1 cellular context compared by ENCODE assay signal in genomic region chr1:109041614-109042473, GRCh38.
A peak's percentile ranks its signal among the peaks of the same experiment; 100 is the strongest.
TF ChIP-seq lines count a peak whose summit lies in the region.

Gene WDR47 (minus strand): TSS chr1:109042102. CDS start chr1:109023512, 18,590 bp downstream.

TF ChIP-seq in GM12878, 131 proteins besides CTCF, POLR2A, EP300 and RAD21 (continued from another document and continues in another):
- TF ChIP-seq E2F4 (IDR thresholded peaks at IDR 0.05; ENCODE audit: low read depth, low read length) (0 out of 2 replicates have a peak, but pooled peaks have one; percentile 10), NRF1 (conservative IDR thresholded peaks at IDR 0.05; ENCODE audit: low read depth, low read length) (no peak), RAD51 (IDR thresholded peaks at IDR 0.05) (no peak), NBN (IDR thresholded peaks at IDR 0.05) (no peak; the same call in 1 of the 2 replicates), PRDM15 (CRISPR knock-in tag; IDR thresholded peaks at IDR 0.05) (no peak), SRF (IDR thresholded peaks at IDR 0.05; ENCODE audit: low read depth in 2 of 2, low read length in 2 of 2) (peak; percentile 58 to 92), TAF1 (IDR thresholded peaks at IDR 0.05; ENCODE audit: borderline replicate concordance, low read depth, low read length) (peak; percentile 95), ZNF24 (IDR thresholded peaks at IDR 0.05) (no peak), FOS (IDR thresholded peaks at IDR 0.05; ENCODE audit: borderline replicate concordance, extremely low read depth, insufficient read length) (no peak), CHD1 (IDR thresholded peaks at IDR 0.05; ENCODE audit: low read depth, low read length) (no peak), PKNOX1 (IDR thresholded peaks at IDR 0.05) (peak; percentile 87), BCL3 (IDR thresholded peaks at IDR 0.05; ENCODE audit: borderline replicate concordance, insufficient read depth, low read depth, low read length, poor library complexity, severe bottlenecking) (no peak), WRNIP1 (IDR thresholded peaks at IDR 0.05; ENCODE audit: borderline replicate concordance, low read depth, low read length) (no peak), CREM (IDR thresholded peaks at IDR 0.05; ENCODE audit: low read depth) (peak; percentile 48; the same call in 1 of the 2 replicates), BMI1 (IDR thresholded peaks at IDR 0.05; ENCODE audit: borderline replicate concordance) (peak; percentile 78), CBX5 (IDR thresholded peaks at IDR 0.05; ENCODE audit: low read depth) (0 out of 2 replicates have a peak, but pooled peaks have one; percentile 49), ZNF622 (IDR thresholded peaks at IDR 0.05) (no peak), NFIC (IDR thresholded peaks at IDR 0.05; ENCODE audit: low read depth, low read length) (no peak), MTA2 (IDR thresholded peaks at IDR 0.05; ENCODE audit: low read depth) (no peak), SREBF2 (IDR thresholded peaks at IDR 0.05; ENCODE audit: low read length) (no peak), CEBPB (IDR thresholded peaks at IDR 0.05; ENCODE audit: borderline replicate concordance in 1 of 2, low read depth in 2 of 2, low read length in 2 of 2) (no peak), MAX (IDR thresholded peaks at IDR 0.05; ENCODE audit: low read depth, low read length) (no peak), MYC (IDR thresholded peaks at IDR 0.05; ENCODE audit: insufficient read depth, insufficient read length, insufficient replicate concordance, low read length, severe bottlenecking) (no peak), SPI1 (IDR thresholded peaks at IDR 0.05; ENCODE audit: borderline replicate concordance, insufficient read depth, low read depth, low read length) (no peak), ZNF384 (IDR thresholded peaks at IDR 0.05; ENCODE audit: borderline replicate concordance, low read depth, low read length) (no peak), NR2C2 (IDR thresholded peaks at IDR 0.05; ENCODE audit: borderline replicate concordance, control insufficient read depth, insufficient read length, low read depth) (no peak), NR2C1 (IDR thresholded peaks at IDR 0.05) (no peak), TARDBP (IDR thresholded peaks at IDR 0.05; ENCODE audit: borderline replicate concordance) (no peak), ZSCAN29 (IDR thresholded peaks at IDR 0.05) (no peak), NKRF (conservative IDR thresholded peaks at IDR 0.05) (peak; percentile 94), STAT1 (conservative IDR thresholded peaks at IDR 0.05) (peak; percentile 82; the same call in 1 of the 2 replicates), EED (IDR thresholded peaks at IDR 0.05; ENCODE audit: low read depth) (0 out of 2 replicates have a peak, but pooled peaks have one; percentile 14), RB1 (IDR thresholded peaks at IDR 0.05; ENCODE audit: borderline replicate concordance) (peak; percentile 82; the same call in 1 of the 2 replicates), ZNF687 (IDR thresholded peaks at IDR 0.05) (peak; percentile 59), POLR2AphosphoS5 (IDR thresholded peaks at IDR 0.05; ENCODE audit: low read length) (peak; percentile 97), EZH2 (IDR thresholded peaks at IDR 0.05; ENCODE audit: borderline replicate concordance, control insufficient read depth, low read depth, low read length) (no peak), ATF3 (IDR thresholded peaks at IDR 0.05; ENCODE audit: borderline replicate concordance, extremely low read depth, low read depth, low read length) (no peak), IKZF1 (conservative IDR thresholded peaks at IDR 0.05) (peak; percentile 86), NFYA (IDR thresholded peaks at IDR 0.05; ENCODE audit: borderline replicate concordance, low read depth, low read length) (no peak), TCF3 (IDR thresholded peaks at IDR 0.05; ENCODE audit: borderline replicate concordance, insufficient read depth, low read depth, low read length) (peak; percentile 81; the same call in 1 of the 2 replicates), HCFC1 (IDR thresholded peaks at IDR 0.05; ENCODE audit: low read length) (peak; percentile 46; the same call in 1 of the 2 replicates), BHLHE40 (IDR thresholded peaks at IDR 0.05; ENCODE audit: borderline replicate concordance in 1 of 2, low read depth in 2 of 2, low read length in 1 of 2) (peak in 1 of 2 experiments; percentile 58; a peak in 1 of 4 replicates), RELA (IDR thresholded peaks at IDR 0.05; ENCODE audit: borderline replicate concordance, partially characterized antibody) (peak; percentile 62), SP1 (IDR thresholded peaks at IDR 0.05; ENCODE audit: low read depth, low read length) (no peak), MEF2B (IDR thresholded peaks at IDR 0.05; ENCODE audit: partially characterized antibody, poor library complexity, severe bottlenecking) (no peak), MTA3 (IDR thresholded peaks at IDR 0.05; ENCODE audit: borderline replicate concordance, low read length) (no peak), NFXL1 (IDR thresholded peaks at IDR 0.05; ENCODE audit: borderline replicate concordance) (no peak), RCOR1 (conservative IDR thresholded peaks at IDR 0.05; ENCODE audit: low read depth, low read length) (no peak), SREBF1 (IDR thresholded peaks at IDR 0.05; ENCODE audit: low read length) (no peak), SIX5 (IDR thresholded peaks at IDR 0.05; ENCODE audit: low read depth, low read length, severe bottlenecking) (no peak), HDAC6 (IDR thresholded peaks at IDR 0.05; ENCODE audit: unreplicated experiment) (no peak), LARP7 (IDR thresholded peaks at IDR 0.05) (peak; percentile 64; the same call in 1 of the 2 replicates), YY1 (IDR thresholded peaks at IDR 0.05; ENCODE audit: low read depth, low read length) (no peak)
